ENCODE assay signal across 8 cellular contexts in genomic region chr2:8477511-8478132, GRCh38.
DNase-seq lines count a peak whose midpoint lies in the region; ATAC-seq and TF ChIP-seq lines count a peak whose summit lies in the region.

No MANE protein-coding gene starts in this region.

- H3K27me3 ChIP-seq in OCI-LY1 (ENCODE audit: insufficient read depth, low read length) = no peaks in the 10 kb centered on the region
- no peaks in the 10 kb centered on the region for H3K27me3 ChIP-seq in kidney epithelial cell (ENCODE audit: control insufficient read depth, insufficient read depth, low read length)
- no peaks in the 10 kb centered on the region for H3K27me3 ChIP-seq in foreskin keratinocyte

- H3K9me3 ChIP-seq in OCI-LY1 (ENCODE audit: low read length) = no peaks in the 10 kb centered on the region

- ATAC-seq in HG02852 (IDR thresholded peaks at IDR 0.05; ENCODE audit: unreplicated experiment) (peak; percentile 37), foreskin keratinocyte (no peak)

- peak overlapping the region; percentile 35 for H3K4me3 ChIP-seq in OCI-LY1 (ENCODE audit: low read depth, low read length, poor library complexity, severe bottlenecking)
- no peak overlapping the region for H3K4me3 ChIP-seq in kidney epithelial cell (ENCODE audit: low read depth, low read length)

- H3K9me3 Mint-ChIP-seq in activated T-cell treated with anti-CD3 and anti-CD28 coated beads, Interleukin-2, amount 50 U/mL, for 24 hours = peaks cover 3% of the 10 kb centered on the region

- H3K4me1 Mint-ChIP-seq in activated T-cell treated with anti-CD3 and anti-CD28 coated beads, Interleukin-2, amount 50 U/mL, for 24 hours (ENCODE audit: low read depth) = peaks cover 86% of the 10 kb centered on the region

- peak overlapping the region; percentile 55 for H3K4me3 Mint-ChIP-seq in activated T-cell treated with anti-CD3 and anti-CD28 coated beads, Interleukin-2, amount 50 U/mL, for 24 hours

- no peaks in the 10 kb centered on the region for H3K9me2 ChIP-seq in OCI-LY1 (ENCODE audit: low read depth, low read length)

- TF ChIP-seq CTCF in OCI-LY1 (IDR thresholded peaks at IDR 0.05; ENCODE audit: low read length) (no peak), kidney epithelial cell (IDR thresholded peaks at IDR 0.05; ENCODE audit: insufficient read depth, low read length, poor library complexity, severe bottlenecking) (no peak), foreskin keratinocyte (conservative IDR thresholded peaks at IDR 0.05) (no peak)

- H3K36me3 ChIP-seq in OCI-LY1 (ENCODE audit: insufficient read depth, low read length) (no peaks in the 10 kb centered on the region), kidney epithelial cell (ENCODE audit: control insufficient read depth, insufficient read depth, low read length) (no peaks in the 10 kb centered on the region)

- H3K79me2 ChIP-seq in OCI-LY1 (ENCODE audit: insufficient read depth, low read length) = no peaks in the 10 kb centered on the region

- H3K27ac ChIP-seq in OCI-LY1 (ENCODE audit: low read depth, low read length, poor library complexity, severe bottlenecking) = peak overlapping the region; percentile 94
- H3K27ac ChIP-seq in foreskin keratinocyte = no peak overlapping the region

- H3F3A ChIP-seq in OCI-LY1 (ENCODE audit: insufficient read depth, low read length) = no peaks in the 10 kb centered on the region

- H2AFZ ChIP-seq in OCI-LY1 (ENCODE audit: low read length) = no peak overlapping the region

- no peaks in the 10 kb centered on the region for H4K20me1 ChIP-seq in OCI-LY1 (ENCODE audit: insufficient read depth, low read length)

- peak overlapping the region; percentile 91 for H3K27ac Mint-ChIP-seq in activated T-cell treated with anti-CD3 and anti-CD28 coated beads, Interleukin-2, amount 50 U/mL, for 24 hours

- H3K4me2 ChIP-seq in OCI-LY1 (ENCODE audit: low read length) = peak overlapping the region; percentile 65

- DNase-seq in activated T-cell treated with anti-CD3 and anti-CD28 coated beads, Interleukin-2, amount 50 U/mL, for 24 hours = peak; percentile 53
- DNase-seq in activated T-cell treated with anti-CD3 and anti-CD28 coated beads for 4 hours (no peak), kidney epithelial cell (ENCODE audit: low read depth) (peak; percentile 70), NCI-H1105 treated with DMSO at 0.1 percent for 48 hours (lab: John Stamatoyannopoulos, UW) (no peak), SW 1271 (lab: John Stamatoyannopoulos, UW) (no peak), foreskin keratinocyte (no peak)

- H3K9ac ChIP-seq in OCI-LY1 (ENCODE audit: low read length) = peak overlapping the region; percentile 51

- H3K4me1 ChIP-seq in OCI-LY1 (ENCODE audit: insufficient read depth, low read length, severe bottlenecking) (peaks cover 85% of the 10 kb centered on the region), foreskin keratinocyte (no peaks in the 10 kb centered on the region)

- H3K36me3 Mint-ChIP-seq in activated T-cell treated with anti-CD3 and anti-CD28 coated beads, Interleukin-2, amount 50 U/mL, for 24 hours (ENCODE audit: low read depth) = peaks cover 10% of the 10 kb centered on the region

- H3K27me3 Mint-ChIP-seq in activated T-cell treated with anti-CD3 and anti-CD28 coated beads, Interleukin-2, amount 50 U/mL, for 24 hours = no peaks in the 10 kb centered on the region

Comparison
In these comparisons a context has a peak if more than half of its experiments do, and no peak if none do; other contexts are left out.
1. DNase-seq: peak in activated T-cell treated with anti-CD3 and anti-CD28 coated beads, Interleukin-2, amount 50 U/mL, for 24 hours (single experiment) and kidney epithelial cell (single experiment); none in activated T-cell treated with anti-CD3 and anti-CD28 coated beads for 4 hours (single experiment), NCI-H1105 treated with DMSO at 0.1 percent for 48 hours (single experiment), SW 1271 (0 of 2) and foreskin keratinocyte (0 of 2).